Comparison of ENCODE assay signal across 20 cellular contexts in genomic region chr5:31469886-31470285, GRCh38.
"Had no signal": no experiment of that assay in that cellular context is flagged by ENCODE, and none has a peak within 500 bp of the region (broad histone marks: within the 10 kb centered on the region; RNA-seq: fewer than 3 reads in every experiment).

No MANE protein-coding gene starts in this region.

- H3K4me1 Mint-ChIP-seq: activated naive CD4-positive, alpha-beta T cell treated with anti-CD3 and anti-CD28 coated beads, Interleukin-2, amount 50 U/mL, for 24 hours; naive thymus-derived CD4-positive, alpha-beta T cell had no signal

- H3K9me3 Mint-ChIP-seq: neural progenitor cell had no signal

- DNase-seq: activated CD4-positive, CD25-positive, alpha-beta regulatory T cell treated with anti-CD3 and anti-CD28 coated beads, Interleukin-2, amount 50 U/mL, for 72 hours; activated CD8-positive, alpha-beta memory T cell treated with anti-CD3 and anti-CD28 coated beads for 24 hours; activated CD8-positive, alpha-beta memory T cell treated with anti-CD3 and anti-CD28 coated beads, Interleukin-2, amount 50 U/mL, for 48 hours; activated gamma-delta T cell; activated T-cell treated with anti-CD3 and anti-CD28 coated beads, Interleukin-2, amount 50 U/mL, for 72 hours; amniotic stem cell; dorsolateral prefrontal cortex; immature natural killer cell; mesenchymal stem cell; naive thymus-derived CD4-positive, alpha-beta T cell; stimulated activated naive CD8-positive, alpha-beta T cell treated with anti-CD3 and anti-CD28 coated beads, Interleukin-15, Interleukin-2, amounts not matched to agents 100 U/mL and 50 U/mL, for 24 hours; T-helper 17 cell had no signal

- H3K27ac Mint-ChIP-seq: activated naive CD4-positive, alpha-beta T cell treated with anti-CD3 and anti-CD28 coated beads, Interleukin-2, amount 50 U/mL, for 24 hours; activated T-cell treated with anti-CD3 and anti-CD28 coated beads, Interleukin-2, amount 50 U/mL, for 72 hours; neural progenitor cell; T-helper 17 cell had no signal

- H3K27me3 ChIP-seq: dorsolateral prefrontal cortex, neural progenitor cell, ovary, tibial nerve, uterus had no signal

- H3K4me3 Mint-ChIP-seq: activated naive CD4-positive, alpha-beta T cell treated with anti-CD3 and anti-CD28 coated beads, Interleukin-2, amount 50 U/mL, for 24 hours; activated T-cell treated with anti-CD3 and anti-CD28 coated beads, Interleukin-2, amount 50 U/mL, for 72 hours; immature natural killer cell; naive thymus-derived CD4-positive, alpha-beta T cell; neural progenitor cell; T-helper 17 cell had no signal

- H3K9ac ChIP-seq: neural progenitor cell had no signal

- ATAC-seq: activated T-cell treated with anti-CD3 and anti-CD28 coated beads, Interleukin-2, amount 50 U/mL, for 72 hours; naive thymus-derived CD4-positive, alpha-beta T cell; psoas muscle; stimulated activated naive CD8-positive, alpha-beta T cell treated with anti-CD3 and anti-CD28 coated beads, Interleukin-15, Interleukin-2, amounts not matched to agents 100 U/mL and 50 U/mL, for 24 hours; T-helper 17 cell had no signal

- FAIRE-seq: colon had no signal

- H3K9me3 ChIP-seq: ovary, psoas muscle, tibial nerve, uterus had no signal

- H3K27ac ChIP-seq: dorsolateral prefrontal cortex, neural progenitor cell, ovary, psoas muscle, skin epidermis, tibial nerve, uterus had no signal

- H3K36me3 ChIP-seq: ovary, uterus had no signal

- H3K4me3 ChIP-seq: dorsolateral prefrontal cortex, neural progenitor cell, ovary, psoas muscle, skin epidermis, tibial nerve, uterus had no signal

- H3K4me1 ChIP-seq: neural progenitor cell, psoas muscle, uterus had no signal

- H3K4me2 ChIP-seq: neural progenitor cell had no signal

- H2AFZ ChIP-seq: neural progenitor cell had no signal

- H3K27me3 Mint-ChIP-seq: activated naive CD4-positive, alpha-beta T cell treated with anti-CD3 and anti-CD28 coated beads, Interleukin-2, amount 50 U/mL, for 24 hours; naive thymus-derived CD4-positive, alpha-beta T cell; T-helper 17 cell had no signal
